Comparison of ENCODE assay signal across 8 cellular contexts in the genomic region with DNA sequence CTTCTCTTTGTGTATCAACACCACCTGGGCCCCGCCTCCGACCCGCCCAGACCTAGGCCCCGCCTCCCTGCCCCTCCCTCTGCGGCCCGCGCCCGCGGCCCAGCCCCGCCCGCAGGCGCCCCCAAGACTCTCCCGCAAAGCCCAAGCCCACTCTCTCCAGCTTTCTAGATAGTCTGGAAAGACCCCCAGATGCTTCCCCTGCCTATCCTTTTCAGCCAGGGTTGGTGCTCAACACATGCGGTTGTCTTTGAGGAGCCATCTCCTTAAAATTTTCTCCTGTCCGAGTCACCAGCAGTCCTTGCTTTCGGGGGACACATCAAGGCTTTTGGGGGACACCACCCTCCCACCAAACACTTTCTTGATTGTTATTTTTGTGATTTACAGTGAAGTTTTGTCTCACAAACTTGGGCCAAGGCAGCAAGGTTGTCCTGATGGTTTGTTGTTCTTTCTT. TPM values are rescaled to one million over a fixed set of nuclear protein-coding genes. Genes with fewer than 3 reads are reported as not detected.
DNase-seq lines count a peak whose midpoint lies in the region; TF ChIP-seq lines count a peak whose summit lies in the region.

No MANE protein-coding gene starts in this region.

- no peaks in the 10 kb centered on the region for H3K27me3 ChIP-seq in SU-DHL-6 (ENCODE audit: low read length)
- no peaks in the 10 kb centered on the region for H3K27me3 ChIP-seq in esophagus squamous epithelium
- no peaks in the 10 kb centered on the region for H3K27me3 ChIP-seq in rectal smooth muscle tissue (ENCODE audit: control insufficient read depth, insufficient read depth, low read length)

- H2AFZ ChIP-seq in SU-DHL-6 (ENCODE audit: low read depth, low read length, severe bottlenecking): peak overlapping the region; percentile 94

- WGBS in esophagus squamous epithelium, 2 donors: 0 to 11% methylated on average over 4 to 7 of the region's 16 CpGs

- TF ChIP-seq POLR2A in esophagus squamous epithelium (IDR thresholded peaks at IDR 0.05): no peak

- no peak overlapping the region for H3K27ac ChIP-seq in SU-DHL-6 (ENCODE audit: low read depth, low read length)
- peak overlapping the region; percentile 98 for H3K27ac ChIP-seq in esophagus squamous epithelium
- H3K27ac ChIP-seq in rectal smooth muscle tissue (ENCODE audit: low read depth, low read length): peak overlapping the region; percentile 84

- DNase-seq in GM20000 (ENCODE audit: low spot score): peak; percentile 49
- no peak for DNase-seq in esophagus squamous epithelium (lab: John Stamatoyannopoulos, UW)
- DNase-seq in NCI-H524 (lab: John Stamatoyannopoulos, UW): no peak
- no peak for DNase-seq in NCI-H1436 (lab: John Stamatoyannopoulos, UW)
- DNase-seq in stimulated activated naive CD4-positive, alpha-beta T cell treated with Interleukin-2 at 50 U/mL for 16 hours (lab: John Stamatoyannopoulos, UW): no peak
- no peak for DNase-seq in activated CD4-positive, CD25-positive, alpha-beta regulatory T cell treated with anti-CD3 and anti-CD28 coated beads, Interleukin-2, amount 50 U/mL, for 72 hours

- no peaks in the 10 kb centered on the region for H3K9me2 ChIP-seq in SU-DHL-6 (replicated peaks; ENCODE audit: insufficient read depth, low read length)

- peaks cover 9% of the 10 kb centered on the region for H3F3A ChIP-seq in SU-DHL-6 (ENCODE audit: insufficient read depth)

- H3K4me3 ChIP-seq in SU-DHL-6 (ENCODE audit: insufficient read depth, low read length, poor library complexity, severe bottlenecking) (peak overlapping the region; percentile 97), esophagus squamous epithelium (peak overlapping the region; percentile 86 to 99 (median 94)), rectal smooth muscle tissue (ENCODE audit: low read length) (peak overlapping the region; percentile 71)

- peak overlapping the region; percentile 95 for H3K4me2 ChIP-seq in SU-DHL-6 (ENCODE audit: low read depth, low read length, poor library complexity, severe bottlenecking)

- H3K9ac ChIP-seq in SU-DHL-6 (ENCODE audit: low read length): peak overlapping the region; percentile 73
- H3K9ac ChIP-seq in rectal smooth muscle tissue (ENCODE audit: low read length): peak overlapping the region; percentile 72

- peaks cover 18% of the 10 kb centered on the region for H3K36me3 ChIP-seq in SU-DHL-6 (ENCODE audit: low read length)
- H3K36me3 ChIP-seq in esophagus squamous epithelium: peaks cover 10 to 33% (median 20%) of the 10 kb centered on the region in 3 donors
- peaks cover 4% of the 10 kb centered on the region for H3K36me3 ChIP-seq in rectal smooth muscle tissue (ENCODE audit: control insufficient read depth, insufficient read depth, low read length)

- peaks cover 10% of the 10 kb centered on the region for H4K20me1 ChIP-seq in SU-DHL-6 (ENCODE audit: low read depth, low read length)

- intact Hi-C loops in esophagus squamous epithelium (cut with DNase I): no loop called here

- H3K9me3 ChIP-seq in SU-DHL-6 (ENCODE audit: insufficient read depth, low read length) (no peaks in the 10 kb centered on the region), esophagus squamous epithelium (no peaks in the 10 kb centered on the region)

- TF ChIP-seq CTCF in GM20000 (IDR thresholded peaks at IDR 0.05; ENCODE audit: extremely low read depth, missing control alignments) (no peak), SU-DHL-6 (IDR thresholded peaks at IDR 0.05; ENCODE audit: insufficient read depth, low read length, poor library complexity, severe bottlenecking) (no peak), esophagus squamous epithelium (IDR thresholded peaks at IDR 0.05) (no peak)

- no peaks in the 10 kb centered on the region for H3K79me2 ChIP-seq in SU-DHL-6 (ENCODE audit: insufficient read depth, low read length)

- H3K4me1 ChIP-seq in esophagus squamous epithelium (peaks cover 11 to 40% (median 20%) of the 10 kb centered on the region in 3 donors), rectal smooth muscle tissue (ENCODE audit: control insufficient read depth, insufficient read depth, low read length) (peaks cover 23% of the 10 kb centered on the region)

RNA-seq across cellular contexts. Expression of gene SLC38A2, which starts 0.3 kb away (rescaled TPM):
- total RNA-seq in esophagus squamous epithelium: 100 to 1,000 TPM; 242 to 468 (median 286) TPM
